In genomic region chr19:2276429-2276989, GRCh38 we compare ENCODE assay signal across 1 cellular context.
TF ChIP-seq lines count a peak whose summit lies in the region.

No MANE protein-coding gene starts in this region.

TF ChIP-seq in HepG2, 621 proteins besides CTCF, POLR2A, EP300 and RAD21:
- TF ChIP-seq ZSCAN21 (CRISPR knock-in tag; IDR thresholded peaks at IDR 0.05; ENCODE audit: borderline replicate concordance) (no peak), NR0B2 (CRISPR knock-in tag; IDR thresholded peaks at IDR 0.05) (no peak), RBFOX2 (IDR thresholded peaks at IDR 0.05; ENCODE audit: low read depth, low read length) (0 out of 2 replicates have a peak, but pooled peaks have one; percentile 6)
